Comparison of ENCODE assay signal across 18 cellular contexts in genomic region chr17:12990041-12990808, GRCh38. TPM values are rescaled to one million over a fixed set of nuclear protein-coding genes. Genes with fewer than 3 reads are reported as not detected.
DNase-seq lines count a peak whose midpoint lies in the region; ATAC-seq and TF ChIP-seq lines count a peak whose summit lies in the region.
"Had no signal": no experiment of that assay in that cellular context is flagged by ENCODE, and none has a peak within 500 bp of the region (broad histone marks: within the 10 kb centered on the region; RNA-seq: fewer than 3 reads in every experiment).

No MANE protein-coding gene starts in this region.

- no peak overlapping the region for H3K4me3 Mint-ChIP-seq in endodermal cell
- no peak overlapping the region for H3K4me3 Mint-ChIP-seq in mesothelial cell of epicardium
- H3K4me3 Mint-ChIP-seq: T-cell had no signal

- peak overlapping the region; percentile 77 to 94 (median 87) for H3K4me2 ChIP-seq in BLaER1 treated with 17β-estradiol and CSF1 and Interleukin-3, amounts not matched to agents 10 nM and 100 nM
- H3K4me2 ChIP-seq in HCT116 (ENCODE audit: low read length), result no peak overlapping the region
- H3K4me2 ChIP-seq in smooth muscle cell, result no peak overlapping the region
- H3K4me2 ChIP-seq: hepatocyte had no signal

- H3K79me2 ChIP-seq in HCT116 (ENCODE audit: insufficient read depth, low read length) (no peaks in the 10 kb centered on the region), smooth muscle cell (ENCODE audit: low read depth) (no peaks in the 10 kb centered on the region)
- H3K79me2 ChIP-seq: hepatocyte had no signal

- H3K27me3 Mint-ChIP-seq in endodermal cell (ENCODE audit: insufficient read depth) (no peaks in the 10 kb centered on the region), mesothelial cell of epicardium (ENCODE audit: low read depth) (no peaks in the 10 kb centered on the region)
- H3K27me3 Mint-ChIP-seq: T-cell had no signal

- H3K9ac ChIP-seq in BLaER1 treated with 17β-estradiol and CSF1 and Interleukin-3, amounts not matched to agents 10 nM and 100 nM, result peak overlapping the region in 7 of 11 experiments; percentile 60 to 73 (median 68); a peak in 12 of 22 replicates
- no peak overlapping the region for H3K9ac ChIP-seq in HCT116 (ENCODE audit: low read length)
- H3K9ac ChIP-seq in endodermal cell (ENCODE audit: extremely low read depth, low read length, poor library complexity, severe bottlenecking), result no peak overlapping the region
- H3K9ac ChIP-seq in smooth muscle cell (ENCODE audit: low read depth), result no peak overlapping the region

- no peaks in the 10 kb centered on the region for H3K9me2 ChIP-seq in HCT116 (ENCODE audit: insufficient read depth)

- RAD21 ChIA-PET in HCT116 (lab: Charles Lee; ENCODE audit: low non-redundant PET in 1 of 2, low total read pairs in 2 of 2, uncharacterized antibody in 2 of 2, unreplicated experiment in 2 of 2), result no interaction called here

- H3K9me3 Mint-ChIP-seq in endodermal cell (no peaks in the 10 kb centered on the region), mesothelial cell of epicardium (no peaks in the 10 kb centered on the region)
- H3K9me3 Mint-ChIP-seq: T-cell had no signal

- peaks cover 0 to 75% (median 39%) of the 10 kb centered on the region in 11 experiments; a peak in 15 of 22 replicates for H4K20me1 ChIP-seq in BLaER1 treated with 17β-estradiol and CSF1 and Interleukin-3, amounts not matched to agents 10 nM and 100 nM
- H4K20me1 ChIP-seq in HCT116 (ENCODE audit: insufficient read depth), result no peaks in the 10 kb centered on the region
- no peaks in the 10 kb centered on the region for H4K20me1 ChIP-seq in smooth muscle cell (ENCODE audit: low read depth)

- DNase-seq in HCT116 (ENCODE audit: low read depth, low spot score) (no peak), endodermal cell (peak; percentile 72), mesothelial cell of epicardium (ENCODE audit: low spot score in 2 of 2, unreplicated experiment in 2 of 2) (no peak), smooth muscle cell (lab: John Stamatoyannopoulos, UW; ENCODE audit: unreplicated experiment) (no peak), T-helper 1 cell (no peak), KG1 (lab: John Stamatoyannopoulos, UW) (no peak)
- DNase-seq: activated CD4-positive, CD25-positive, alpha-beta regulatory T cell; activated gamma-delta T cell treated with Interleukin-2 at 50 U/mL for 16 hours; DMS79 treated with DMSO at 0.1 percent for 48 hours; GOT3; left lung; MM.1S; NCI-H2107; NCI-H774; T-cell had no signal

- H3F3A ChIP-seq in smooth muscle cell (ENCODE audit: low read depth), result no peaks in the 10 kb centered on the region

- H3K4me1 ChIP-seq in BLaER1 treated with 17β-estradiol and CSF1 and Interleukin-3, amounts not matched to agents 10 nM and 100 nM, result peaks cover 33 to 95% (median 87%) of the 10 kb centered on the region in 10 experiments
- no peaks in the 10 kb centered on the region for H3K4me1 ChIP-seq in HCT116 (ENCODE audit: control insufficient read depth in 1 of 2, insufficient read depth in 2 of 2, low read length in 2 of 2)
- no peaks in the 10 kb centered on the region for H3K4me1 ChIP-seq in endodermal cell (ENCODE audit: control insufficient read depth, insufficient read depth, low read length)
- H3K4me1 ChIP-seq in smooth muscle cell (ENCODE audit: low read depth), result peaks cover 4% of the 10 kb centered on the region
- H3K4me1 ChIP-seq: left lung had no signal

- H2AFZ ChIP-seq in HCT116 (ENCODE audit: low read depth, low read length, poor library complexity, severe bottlenecking), result no peak overlapping the region
- no peak overlapping the region for H2AFZ ChIP-seq in smooth muscle cell (ENCODE audit: low read depth)
- H2AFZ ChIP-seq: hepatocyte had no signal

- CTCF ChIA-PET in HCT116 (lab: Charles Lee), result no interaction called here

- no peak overlapping the region for H3K27ac Mint-ChIP-seq in endodermal cell
- H3K27ac Mint-ChIP-seq in mesothelial cell of epicardium, result peak overlapping the region; percentile 72

- H3K4me1 Mint-ChIP-seq in endodermal cell, result peaks cover 4% of the 10 kb centered on the region
- H3K4me1 Mint-ChIP-seq in mesothelial cell of epicardium, result peaks cover 11% of the 10 kb centered on the region
- H3K4me1 Mint-ChIP-seq: T-cell had no signal

- ATAC-seq in HCT116, result peak; percentile 32; the same call in 1 of the 2 replicates
- ATAC-seq: left lung had no signal

- peaks cover 0 to 11% (median 0%) of the 10 kb centered on the region in 11 experiments; a peak in 2 of 22 replicates for H3K27me3 ChIP-seq in BLaER1 treated with 17β-estradiol and CSF1 and Interleukin-3, amounts not matched to agents 10 nM and 100 nM
- H3K27me3 ChIP-seq in HCT116 (ENCODE audit: insufficient read depth, low read length), result no peaks in the 10 kb centered on the region
- no peaks in the 10 kb centered on the region for H3K27me3 ChIP-seq in endodermal cell (ENCODE audit: control insufficient read depth, insufficient read depth, low read length, poor library complexity, severe bottlenecking)
- no peaks in the 10 kb centered on the region for H3K27me3 ChIP-seq in smooth muscle cell (ENCODE audit: low read depth)
- H3K27me3 ChIP-seq: hepatocyte, left lung, suprapubic skin had no signal

- TF ChIP-seq CTCF in HCT116 (IDR thresholded peaks at IDR 0.05 in 2 of 3, conservative IDR thresholded peaks at IDR 0.05 in 1 of 3; ENCODE audit: borderline replicate concordance in 1 of 3, insufficient read depth in 1 of 3, low read depth in 2 of 3, low read length in 2 of 3) (no peak), endodermal cell (conservative IDR thresholded peaks at IDR 0.05) (no peak), mesothelial cell of epicardium (IDR thresholded peaks at IDR 0.05; ENCODE audit: unreplicated experiment) (no peak), smooth muscle cell (IDR thresholded peaks at IDR 0.05; ENCODE audit: borderline replicate concordance, insufficient read depth, poor library complexity, severe bottlenecking) (no peak)

- intact Hi-C loops in HCT116 (cut with micrococcal nuclease), result no loop called here

- peak overlapping the region in 8 of 11 experiments; percentile 3 to 76 (median 70); a peak in 14 of 22 replicates for H3K27ac ChIP-seq in BLaER1 treated with 17β-estradiol and CSF1 and Interleukin-3, amounts not matched to agents 10 nM and 100 nM
- no peak overlapping the region for H3K27ac ChIP-seq in HCT116 (ENCODE audit: low read depth, low read length)
- H3K27ac ChIP-seq in endodermal cell (ENCODE audit: low read depth, low read length), result no peak overlapping the region
- H3K27ac ChIP-seq in smooth muscle cell (ENCODE audit: low read depth), result no peak overlapping the region
- H3K27ac ChIP-seq: hepatocyte, left lung, suprapubic skin had no signal

- H3K36me3 ChIP-seq in BLaER1 treated with 17β-estradiol and CSF1 and Interleukin-3, amounts not matched to agents 10 nM and 100 nM, result peaks cover 51 to 55% (median 53%) of the 10 kb centered on the region in 11 experiments
- H3K36me3 ChIP-seq in HCT116 (ENCODE audit: control insufficient read depth in 1 of 2, insufficient read depth in 2 of 2, low read length in 2 of 2), result peaks cover 18 to 34% of the 10 kb centered on the region in 2 experiments; a peak in 3 of 4 replicates
- peaks cover 56% of the 10 kb centered on the region for H3K36me3 ChIP-seq in endodermal cell (ENCODE audit: control insufficient read depth, insufficient read depth, low read length)
- peaks cover 8% of the 10 kb centered on the region for H3K36me3 ChIP-seq in smooth muscle cell (ENCODE audit: low read depth)

- H3K36me3 Mint-ChIP-seq in endodermal cell (ENCODE audit: low read depth), result peaks cover 47% of the 10 kb centered on the region
- H3K36me3 Mint-ChIP-seq in mesothelial cell of epicardium, result peaks cover 38% of the 10 kb centered on the region

- 93 to 95% methylated on average over 20 to 25 of the region's 25 CpGs for WGBS in endodermal cell (ENCODE audit: insufficient coverage in 1 of 2, insufficient read length in 1 of 2), 2 experiments
- 94% methylated on average over 25 of the region's 25 CpGs for WGBS in smooth muscle cell (ENCODE audit: low lambda C conversion rate)

- TF ChIP-seq RAD21 in HCT116 (IDR thresholded peaks at IDR 0.05; ENCODE audit: low read depth), result no peak

- TSS peak; percentile 29 for BruUV-seq in HCT116 (replicated peaks; lab: Mats Ljungman, UMichigan)

- H3K9me3 ChIP-seq in BLaER1 treated with 17β-estradiol and CSF1 and Interleukin-3, amounts not matched to agents 10 nM and 100 nM (replicated peaks in 1 of 11), result no peaks in the 10 kb centered on the region
- H3K9me3 ChIP-seq in HCT116 (ENCODE audit: control insufficient read depth in 1 of 2, insufficient read depth in 1 of 2, low read depth in 1 of 2, low read length in 2 of 2) (no peaks in the 10 kb centered on the region), endodermal cell (ENCODE audit: control insufficient read depth, low read length) (no peaks in the 10 kb centered on the region), smooth muscle cell (replicated peaks; ENCODE audit: low read depth) (no peaks in the 10 kb centered on the region)
- H3K9me3 ChIP-seq: left lung, suprapubic skin had no signal

- H3K4me3 ChIP-seq in BLaER1 treated with 17β-estradiol and CSF1 and Interleukin-3, amounts not matched to agents 10 nM and 100 nM, result peak overlapping the region in 4 of 10 experiments; percentile 45 to 52 (median 49); a peak in 4 of 20 replicates
- H3K4me3 ChIP-seq in HCT116 (replicated peaks in 1 of 2; ENCODE audit: low read depth in 1 of 2, low read length in 2 of 2) (no peak overlapping the region), endodermal cell (ENCODE audit: low read length) (no peak overlapping the region), smooth muscle cell (no peak overlapping the region)
- H3K4me3 ChIP-seq: hepatocyte, left lung, suprapubic skin had no signal

- TF ChIP-seq POLR2A in HCT116 (IDR thresholded peaks at IDR 0.05; ENCODE audit: borderline replicate concordance, extremely low read depth, insufficient read depth, insufficient read length), result no peak

- POLR2A ChIA-PET in HCT116 (lab: Charles Lee), result no interaction called here

TF ChIP-seq in HCT116, 20 proteins besides CTCF, POLR2A, EP300 and RAD21:
- TF ChIP-seq YY1 (IDR thresholded peaks at IDR 0.05; ENCODE audit: extremely low read depth, insufficient replicate concordance, low read depth, low read length) (no peak), ZFX (IDR thresholded peaks at IDR 0.05) (no peak), ATF3 (IDR thresholded peaks at IDR 0.05) (no peak)

RNA-seq across cellular contexts. Expression of gene ELAC2, which starts 27.6 kb away (rescaled TPM):
- total RNA-seq in HCT116 (2021; ENCODE audit: unreplicated experiment) (84.5 TPM), endodermal cell (10 to 100 TPM; 66.8 to 77.1 TPM), mesothelial cell of epicardium (67.3 to 69.8 TPM (median 69.3 TPM) in 3 replicates), smooth muscle cell (29.4 and 38.2 TPM in 2 replicates)
- polyA plus RNA-seq in HCT116 (2012), result 62.1 and 64.6 TPM in 2 replicates
- polyA plus RNA-seq in endodermal cell (2013, experiment 1 of 2), result 54.9 TPM
- 50.6 TPM for polyA plus RNA-seq in endodermal cell (2013, experiment 2 of 2)
- 31.1 and 43.6 TPM in 2 replicates for polyA plus RNA-seq in smooth muscle cell

Comparison
In these comparisons a context has a peak if more than half of its experiments do, and no peak if none do; other contexts are left out.
1. H3K27ac ChIP-seq: peak in BLaER1 treated with 17β-estradiol and CSF1 and Interleukin-3, amounts not matched to agents 10 nM and 100 nM (8 of 11); none in HCT116 (single experiment), endodermal cell (single experiment) and smooth muscle cell (single experiment).
2. H3K4me2 ChIP-seq: peak in BLaER1 treated with 17β-estradiol and CSF1 and Interleukin-3, amounts not matched to agents 10 nM and 100 nM (11 of 11); none in HCT116 (single experiment) and smooth muscle cell (single experiment).
3. H3K9ac ChIP-seq: peak in BLaER1 treated with 17β-estradiol and CSF1 and Interleukin-3, amounts not matched to agents 10 nM and 100 nM (7 of 11); none in HCT116 (single experiment), endodermal cell (single experiment) and smooth muscle cell (single experiment).